1 cellular context compared by ENCODE assay signal in genomic region chr6:136923954-136924291, GRCh38.
TF ChIP-seq lines count a peak whose summit lies in the region.

No MANE protein-coding gene starts in this region.

TF ChIP-seq in H1, 55 proteins besides CTCF, POLR2A, EP300 and RAD21:
- no peak for TF ChIP-seq EZH2 (IDR thresholded peaks at IDR 0.05; ENCODE audit: low read depth, low read length, severe bottlenecking)
- no peak for TF ChIP-seq TCF12 (IDR thresholded peaks at IDR 0.05; ENCODE audit: low read depth, low read length)
- no peak for TF ChIP-seq JUND (IDR thresholded peaks at IDR 0.05; ENCODE audit: low read length)
- TF ChIP-seq ASH2L (IDR thresholded peaks at IDR 0.05; ENCODE audit: low read length), result no peak
- TF ChIP-seq RBBP5 (IDR thresholded peaks at IDR 0.05; ENCODE audit: borderline replicate concordance, low read depth, low read length), result no peak
- no peak for TF ChIP-seq RXRA (IDR thresholded peaks at IDR 0.05; ENCODE audit: insufficient read depth, low read depth, low read length)
- TF ChIP-seq, protein P1, sequence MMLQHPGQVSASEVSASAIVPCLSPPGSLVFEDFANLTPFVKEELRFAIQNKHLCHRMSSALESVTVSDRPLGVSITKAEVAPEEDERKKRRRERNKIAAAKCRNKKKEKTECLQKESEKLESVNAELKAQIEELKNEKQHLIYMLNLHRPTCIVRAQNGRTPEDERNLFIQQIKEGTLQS (IDR thresholded peaks at IDR 0.05; ENCODE audit: insufficient read depth, low read depth, low read length), result no peak
- no peak for TF ChIP-seq CHD1 (IDR thresholded peaks at IDR 0.05; ENCODE audit: low read depth, low read length)
- TF ChIP-seq MAFK (IDR thresholded peaks at IDR 0.05; ENCODE audit: low read depth, low read length), result no peak
- TF ChIP-seq, protein P2, sequence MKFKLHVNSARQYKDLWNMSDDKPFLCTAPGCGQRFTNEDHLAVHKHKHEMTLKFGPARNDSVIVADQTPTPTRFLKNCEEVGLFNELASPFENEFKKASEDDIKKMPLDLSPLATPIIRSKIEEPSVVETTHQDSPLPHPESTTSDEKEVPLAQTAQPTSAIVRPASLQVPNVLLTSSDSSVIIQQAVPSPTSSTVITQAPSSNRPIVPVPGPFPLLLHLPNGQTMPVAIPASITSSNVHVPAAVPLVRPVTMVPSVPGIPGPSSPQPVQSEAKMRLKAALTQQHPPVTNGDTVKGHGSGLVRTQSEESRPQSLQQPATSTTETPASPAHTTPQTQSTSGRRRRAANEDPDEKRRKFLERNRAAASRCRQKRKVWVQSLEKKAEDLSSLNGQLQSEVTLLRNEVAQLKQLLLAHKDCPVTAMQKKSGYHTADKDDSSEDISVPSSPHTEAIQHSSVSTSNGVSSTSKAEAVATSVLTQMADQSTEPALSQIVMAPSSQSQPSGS (IDR thresholded peaks at IDR 0.05; ENCODE audit: low read length), result no peak
- TF ChIP-seq NRF1 (IDR thresholded peaks at IDR 0.05; ENCODE audit: low read depth, low read length), result no peak
